Comparison of ENCODE assay signal across 8 cellular contexts in genomic region chr6:32947552-32948465, GRCh38. TPM values are rescaled to one million over a fixed set of nuclear protein-coding genes. Genes with fewer than 3 reads are reported as not detected.
A peak's percentile ranks its signal among the peaks of the same experiment; 100 is the strongest.
DNase-seq lines count a peak whose midpoint lies in the region; ATAC-seq and TF ChIP-seq lines count a peak whose summit lies in the region.

No MANE protein-coding gene starts in this region.

- H3K27ac ChIP-seq in neutrophil = no peak overlapping the region

- H3K36me3 ChIP-seq in neutrophil = no peaks in the 10 kb centered on the region

- H3K4me3 ChIP-seq in neutrophil (ENCODE audit: low read depth in 1 of 2, low read length in 1 of 2) = no peak overlapping the region

- H3K9me3 Mint-ChIP-seq in dendritic cell treated with granulocyte-macrophage colony-stimulating factor and Interleukin-4, amounts not matched to agents 40 ng/mL and 50 ng/mL, for 4 days = no peaks in the 10 kb centered on the region

- peaks cover 36 to 38% of the 10 kb centered on the region in 2 experiments for H3K4me1 ChIP-seq in neutrophil (ENCODE audit: control insufficient read depth in 1 of 2, insufficient read depth in 1 of 2, low read depth in 1 of 2, low read length in 1 of 2)

- peak; percentile 37 for TF ChIP-seq CTCF in GM20000 (IDR thresholded peaks at IDR 0.05; ENCODE audit: extremely low read depth, missing control alignments)
- peak; percentile 70 for TF ChIP-seq CTCF in neutrophil (IDR thresholded peaks at IDR 0.05)

- in situ Hi-C loops in Caki2 (cut with HindIII; ENCODE audit: low pct_unique_long_range_greater_than_20kb, low sequenced_read_pairs) = no loop called here

- H3K27me3 Mint-ChIP-seq in dendritic cell treated with granulocyte-macrophage colony-stimulating factor and Interleukin-4, amounts not matched to agents 40 ng/mL and 50 ng/mL, for 4 days = no peaks in the 10 kb centered on the region

- ATAC-seq in HG03280 (IDR thresholded peaks at IDR 0.05; ENCODE audit: unreplicated experiment) = no peak
- ATAC-seq in GM18498 (IDR thresholded peaks at IDR 0.05; ENCODE audit: unreplicated experiment) = no peak

- no peaks in the 10 kb centered on the region for H3K9me3 ChIP-seq in neutrophil

- peak; percentile 62 for DNase-seq in Caki2 (ENCODE audit: low read depth)
- no peak for DNase-seq in GM20000 (ENCODE audit: low spot score)
- peak; percentile 46 for DNase-seq in RKO (ENCODE audit: low spot score)
- no peak for DNase-seq in ecto neural progenitor cell (ENCODE audit: low spot score)

- peaks cover 80% of the 10 kb centered on the region for H3K4me1 Mint-ChIP-seq in dendritic cell treated with granulocyte-macrophage colony-stimulating factor and Interleukin-4, amounts not matched to agents 40 ng/mL and 50 ng/mL, for 4 days (ENCODE audit: low read depth)

- peaks cover 97% of the 10 kb centered on the region for H3K36me3 Mint-ChIP-seq in dendritic cell treated with granulocyte-macrophage colony-stimulating factor and Interleukin-4, amounts not matched to agents 40 ng/mL and 50 ng/mL, for 4 days (ENCODE audit: low read depth)

- peak overlapping the region; percentile 98 for H3K27ac Mint-ChIP-seq in dendritic cell treated with granulocyte-macrophage colony-stimulating factor and Interleukin-4, amounts not matched to agents 40 ng/mL and 50 ng/mL, for 4 days

- H3K27me3 ChIP-seq in neutrophil = no peaks in the 10 kb centered on the region

- H3K4me3 Mint-ChIP-seq in dendritic cell treated with granulocyte-macrophage colony-stimulating factor and Interleukin-4, amounts not matched to agents 40 ng/mL and 50 ng/mL, for 4 days = peak overlapping the region; percentile 94

- intact Hi-C loops in dendritic cell treated with granulocyte-macrophage colony-stimulating factor and Interleukin-4, amounts not matched to agents 40 ng/mL and 50 ng/mL, for 4 days (cut with micrococcal nuclease) = no loop called here

RNA-seq across cellular contexts. Expression of gene HLA-DMA, which starts 5.1 kb away (rescaled TPM):
- 7.4 and 16.7 TPM in 2 replicates for total RNA-seq in Caki2 (2014; rRNA removed; shearing (Covaris generic); ENCODE audit: low replicate concordance)

RNA-seq across cellular contexts. Expression of gene HLA-DMB, which starts 7.0 kb away (rescaled TPM):
- total RNA-seq in Caki2 (2014; rRNA removed; shearing (Covaris generic); ENCODE audit: low replicate concordance) = 0.35 and 13.2 TPM in 2 replicates

RNA-seq across cellular contexts. Expression of gene BRD2, which starts 20.6 kb away (rescaled TPM):
- total RNA-seq in Caki2 (2014; rRNA removed; shearing (Covaris generic); ENCODE audit: low replicate concordance) = 43.7 and 62.6 TPM in 2 replicates

Comparison
In these comparisons a context has a peak if more than half of its experiments do, and no peak if none do; other contexts are left out.
1. DNase-seq: peak in Caki2 (single experiment) and RKO (single experiment); none in GM20000 (single experiment) and ecto neural progenitor cell (single experiment).